In the genomic region with DNA sequence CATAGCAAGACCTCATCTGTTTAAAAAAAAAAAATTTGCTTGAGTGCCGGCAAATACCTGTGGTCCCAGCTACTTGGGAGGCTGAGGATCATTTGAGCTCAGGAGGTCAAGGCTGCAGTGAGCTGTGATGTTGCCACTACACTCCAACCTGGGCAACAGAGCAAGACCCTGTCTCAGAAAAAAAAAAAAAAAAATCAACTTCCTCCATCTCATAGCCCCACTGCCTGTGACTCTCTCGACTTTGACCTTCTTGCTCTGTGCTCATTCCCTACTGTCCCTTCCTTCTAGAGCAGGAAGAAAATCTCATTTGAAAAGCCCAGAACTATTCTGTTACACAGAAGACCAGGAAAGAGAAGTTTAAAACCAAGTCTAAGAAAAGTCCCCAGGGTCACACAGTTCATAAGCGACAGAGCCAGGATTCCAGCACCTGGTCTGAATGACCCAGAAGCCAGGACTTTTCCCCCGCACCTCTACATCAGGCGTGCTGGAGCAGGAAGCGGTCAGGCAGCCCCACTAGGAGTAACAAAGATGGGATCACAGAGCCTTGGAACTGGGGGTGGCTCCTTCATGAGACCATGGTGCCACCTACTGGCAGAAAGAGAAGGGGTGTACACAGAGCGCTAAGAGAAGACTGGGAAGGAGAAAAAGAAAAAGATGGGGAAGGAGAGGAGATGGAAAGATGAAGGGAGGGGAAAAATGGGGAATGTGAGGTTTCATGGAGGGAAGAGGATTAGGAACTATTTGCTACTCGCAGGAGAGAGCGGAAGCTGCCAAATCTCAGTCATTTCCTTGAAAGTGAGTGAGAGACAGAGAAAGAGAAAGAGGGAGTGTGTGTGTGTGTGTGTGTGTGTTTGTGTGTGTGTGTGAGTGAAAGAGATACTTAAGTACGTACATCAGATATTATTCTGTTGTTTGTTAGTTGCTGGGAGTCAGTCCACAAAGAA, we compare ENCODE assay signal across 8 cellular contexts. TPM values are rescaled to one million over a fixed set of nuclear protein-coding genes. Genes with fewer than 3 reads are reported as not detected.
DNase-seq lines count a peak whose midpoint lies in the region; ATAC-seq and TF ChIP-seq lines count a peak whose summit lies in the region.

No MANE protein-coding gene starts in this region.

- no peaks in the 10 kb centered on the region for H3K36me3 Mint-ChIP-seq in CD14-positive monocyte

- intact Hi-C loops in CD14-positive monocyte (cut with micrococcal nuclease) (loop anchor here (1.0 kb wide), 1 partner anchor 142 kb away; no protein-coding TSS in a partner anchor), sigmoid colon (cut with DNase I) (loop anchor here (1.0 kb wide), 1 partner anchor 142 kb away; no protein-coding TSS in a partner anchor)

- no peaks in the 10 kb centered on the region for H3K9me3 ChIP-seq in GM23248 (ENCODE audit: low read depth)
- no peaks in the 10 kb centered on the region for H3K9me3 ChIP-seq in sigmoid colon

- H3K4me1 ChIP-seq in GM23248 (ENCODE audit: insufficient read depth): peaks cover 39% of the 10 kb centered on the region
- H3K4me1 ChIP-seq in sigmoid colon: peaks cover 0 to 22% (median 12%) of the 10 kb centered on the region in 4 donors

- no peak for DNase-seq in CD14-positive monocyte (ENCODE audit: low spot score)
- DNase-seq in GM23248: peak; percentile 92
- peak; percentile 51 to 61 for DNase-seq in NCI-H187 (lab: John Stamatoyannopoulos, UW)
- peak in 4 of 5 experiments; percentile 30 to 64 (median 42) for DNase-seq in T-helper 2 cell
- peak; percentile 80 for DNase-seq in astrocyte of the cerebellum (ENCODE audit: low read depth)
- peak; percentile 94 for DNase-seq in hepatic stellate cell (ENCODE audit: low spot score)
- DNase-seq in sigmoid colon: peak; percentile 92

- H3K4me1 Mint-ChIP-seq in CD14-positive monocyte: peaks cover 11% of the 10 kb centered on the region

- no peak for ATAC-seq in HG03025 (IDR thresholded peaks at IDR 0.05; ENCODE audit: low FRiP score, unreplicated experiment)

- no peak overlapping the region for H3K27ac Mint-ChIP-seq in CD14-positive monocyte

- H3K9me2 ChIP-seq in GM23248 (ENCODE audit: insufficient read depth): no peaks in the 10 kb centered on the region

- in situ Hi-C loops in GM23248 (cut with MboI) (loop anchor here (5.0 kb wide), 1 partner anchor 142 kb away; no protein-coding TSS in a partner anchor), astrocyte of the cerebellum (cut with HindIII; ENCODE audit: low sequenced_read_pairs) (loop anchor here (5.0 kb wide), 1 partner anchor 147 kb away; no protein-coding TSS in a partner anchor)

- H3K27me3 ChIP-seq in GM23248 (replicated peaks; ENCODE audit: insufficient read depth): no peaks in the 10 kb centered on the region
- no peaks in the 10 kb centered on the region for H3K27me3 ChIP-seq in sigmoid colon

- no peaks in the 10 kb centered on the region for H3K9me3 Mint-ChIP-seq in CD14-positive monocyte

- H3K4me2 ChIP-seq in GM23248 (ENCODE audit: unreplicated experiment): peak overlapping the region; percentile 60

- WGBS in GM23248 (ENCODE audit: low coverage in 1 of 2, low lambda C conversion rate in 2 of 2, missing lambda C conversion rate in 2 of 2), 2 experiments: 15 to 16% methylated on average over 10 of the region's 10 CpGs
- 8 to 14% methylated on average over 10 of the region's 10 CpGs for WGBS in sigmoid colon, 2 donors

- peak overlapping the region; percentile 87 for H2AFZ ChIP-seq in GM23248

- peaks cover 12% of the 10 kb centered on the region for H3F3A ChIP-seq in GM23248 (ENCODE audit: insufficient read depth)

- H3K36me3 ChIP-seq in GM23248 (ENCODE audit: low read depth) (no peaks in the 10 kb centered on the region), sigmoid colon (no peaks in the 10 kb centered on the region)

- peak; percentile 88 for TF ChIP-seq CTCF in CD14-positive monocyte (IDR thresholded peaks at IDR 0.05)
- peak; percentile 96 for TF ChIP-seq CTCF in astrocyte of the cerebellum (IDR thresholded peaks at IDR 0.05; ENCODE audit: low read depth, low read length, missing control alignments)
- peak; percentile 92 to 99 (median 96) for TF ChIP-seq CTCF in sigmoid colon (IDR thresholded peaks at IDR 0.05)

- no peaks in the 10 kb centered on the region for H3K79me2 ChIP-seq in GM23248 (ENCODE audit: insufficient read depth)

- no peak overlapping the region for H3K4me3 Mint-ChIP-seq in CD14-positive monocyte

- H4K20me1 ChIP-seq in GM23248 (ENCODE audit: insufficient read depth): no peaks in the 10 kb centered on the region

- TF ChIP-seq POLR2A in sigmoid colon (IDR thresholded peaks at IDR 0.05): no peak

- H3K27me3 Mint-ChIP-seq in CD14-positive monocyte (ENCODE audit: low read depth in 3 of 3): peaks cover 0 to 3% (median 2%) of the 10 kb centered on the region in 3 donors

- no peak overlapping the region for H3K27ac ChIP-seq in GM23248
- peak overlapping the region in 2 of 4 donors; percentile 5 for H3K27ac ChIP-seq in sigmoid colon

- TF ChIP-seq EP300 in sigmoid colon (IDR thresholded peaks at IDR 0.05): no peak

- H3K9ac ChIP-seq in GM23248: peak overlapping the region; percentile 34; the same call in 1 of the 2 replicates

- no peak overlapping the region for H3K4me3 ChIP-seq in GM23248
- no peak overlapping the region for H3K4me3 ChIP-seq in astrocyte of the cerebellum (ENCODE audit: low read depth, low read length)
- no peak overlapping the region for H3K4me3 ChIP-seq in sigmoid colon

RNA-seq across cellular contexts. Expression of gene P3R3URF, which starts 3.1 kb away (rescaled TPM):
- not detected for polyA plus RNA-seq in CD14-positive monocyte
- total RNA-seq in GM23248 (2014; rRNA removed; shearing (Covaris generic)): not detected in 2 replicates
- not detected in 2 replicates for polyA plus RNA-seq in GM23248 (2016; fragmentation: Nextera tagmentation; extraction: Ambion mirVana)
- not detected for total RNA-seq in sigmoid colon
- polyA plus RNA-seq in sigmoid colon: not detected

RNA-seq across cellular contexts. Expression of gene TSPAN1, which starts 4.5 kb away (rescaled TPM):
- polyA plus RNA-seq in CD14-positive monocyte: not detected
- not detected in 2 replicates for total RNA-seq in GM23248 (2014; rRNA removed; shearing (Covaris generic))
- polyA plus RNA-seq in GM23248 (2016; fragmentation: Nextera tagmentation; extraction: Ambion mirVana): 0.38 and 0.70 TPM in 2 replicates
- 1 to 10 TPM in 2 of 4 donors, under 1 TPM in 2; 0.95 to 8.9 (median 2.2) TPM for total RNA-seq in sigmoid colon
- 1,000 to 10,000 TPM in 1 of 3 donors, 100 to 1,000 TPM in 2; 300 to 1,233 (median 443) TPM for polyA plus RNA-seq in sigmoid colon

RNA-seq across cellular contexts. Expression of gene POMGNT1, which starts 18.8 kb away (rescaled TPM):
- polyA plus RNA-seq in CD14-positive monocyte (10 to 100 TPM; 10.3 to 12.2 TPM), GM23248 (2016; fragmentation: Nextera tagmentation; extraction: Ambion mirVana) (57.6 and 58.9 TPM in 2 replicates), sigmoid colon (10 to 100 TPM in 1 of 3 donors, 1 to 10 TPM in 2; 5.5 to 19.8 (median 9.0) TPM)
- 79.1 and 98.6 TPM in 2 replicates for total RNA-seq in GM23248 (2014; rRNA removed; shearing (Covaris generic))
- total RNA-seq in sigmoid colon: 10 to 100 TPM; 29.9 to 37.4 (median 33.5) TPM

RNA-seq across cellular contexts. Expression of gene LURAP1, which starts 23.7 kb away (rescaled TPM):
- polyA plus RNA-seq in CD14-positive monocyte (not detected), GM23248 (2016; fragmentation: Nextera tagmentation; extraction: Ambion mirVana) (1.9 and 2.4 TPM in 2 replicates), sigmoid colon (under 1 TPM in 2 of 3 donors, not detected in 1; 0.60 to 0.95 TPM)
- total RNA-seq in GM23248 (2014; rRNA removed; shearing (Covaris generic)): 2.8 and 3.3 TPM in 2 replicates
- total RNA-seq in sigmoid colon: 10 to 100 TPM in 1 of 4 donors, 1 to 10 TPM in 3; 3.0 to 10.8 (median 9.2) TPM

RNA-seq across cellular contexts. Expression of gene PIK3R3, which starts 47.0 kb away (rescaled TPM):
- under 1 TPM; 0.17 to 0.28 TPM for polyA plus RNA-seq in CD14-positive monocyte
- total RNA-seq in GM23248 (2014; rRNA removed; shearing (Covaris generic)): 0.76 and 1.9 TPM in 2 replicates
- 1.3 and 1.6 TPM in 2 replicates for polyA plus RNA-seq in GM23248 (2016; fragmentation: Nextera tagmentation; extraction: Ambion mirVana)
- 10 to 100 TPM in 2 of 4 donors, 1 to 10 TPM in 2; 6.2 to 11.6 (median 9.4) TPM for total RNA-seq in sigmoid colon
- 1 to 10 TPM; 2.4 to 7.0 (median 3.9) TPM for polyA plus RNA-seq in sigmoid colon

Comparison
In these comparisons a context has a peak if more than half of its experiments do, and no peak if none do; other contexts are left out.
1. RNA of gene TSPAN1, which starts 4.5 kb away (polyA plus RNA-seq): 300 to 1,233 TPM in sigmoid colon; 0.38 to 0.70 TPM in GM23248 and not detected in CD14-positive monocyte; every median in the first group is over 100 times any median in the second.
2. Peak in every context shown above with its lines, with median percentiles within 50 percentile points of each other: CTCF ChIP-seq.